In the genomic region with DNA sequence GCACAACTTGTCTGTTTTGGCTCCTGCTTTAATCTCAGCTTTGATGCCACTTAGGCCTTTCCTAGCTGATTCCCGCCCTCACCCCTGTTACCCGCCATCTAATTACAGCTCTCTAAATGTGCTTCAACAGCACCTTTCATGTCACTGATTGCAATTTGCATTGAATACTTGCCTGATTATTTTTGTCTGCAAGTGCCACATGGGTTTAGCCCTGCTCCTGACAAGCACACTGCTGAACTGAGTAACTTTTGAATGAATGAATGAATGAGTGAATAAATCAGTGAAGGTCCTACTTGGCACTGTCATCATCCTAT, we compare ENCODE assay signal across 8 cellular contexts. TPM values are rescaled to one million over a fixed set of nuclear protein-coding genes. Genes with fewer than 3 reads are reported as not detected.
DNase-seq lines count a peak whose midpoint lies in the region; ATAC-seq and TF ChIP-seq lines count a peak whose summit lies in the region.

No MANE protein-coding gene starts in this region.

- peaks cover 60% of the 10 kb centered on the region for H3K27me3 Mint-ChIP-seq in stimulated activated naive CD8-positive, alpha-beta T cell treated with anti-CD3 and anti-CD28 coated beads, Interleukin-15, Interleukin-2, amounts not matched to agents 100 ng/mL and 50 ng/mL, for 24 hours
- H3K27me3 Mint-ChIP-seq in activated naive CD8-positive, alpha-beta T cell treated with anti-CD3 and anti-CD28 coated beads, Interleukin-2, amount 50 U/mL, for 24 hours = peaks cover 42% of the 10 kb centered on the region

- H3K4me3 ChIP-seq in lower leg skin (ENCODE audit: low read depth, poor library complexity, severe bottlenecking) = peak overlapping the region; percentile 84
- peak overlapping the region; percentile 52 to 84 for H3K4me3 ChIP-seq in vagina

- H3K9me3 Mint-ChIP-seq in stimulated activated naive CD8-positive, alpha-beta T cell treated with anti-CD3 and anti-CD28 coated beads, Interleukin-15, Interleukin-2, amounts not matched to agents 100 ng/mL and 50 ng/mL, for 24 hours = no peaks in the 10 kb centered on the region
- H3K9me3 Mint-ChIP-seq in activated naive CD8-positive, alpha-beta T cell treated with anti-CD3 and anti-CD28 coated beads, Interleukin-2, amount 50 U/mL, for 24 hours = no peaks in the 10 kb centered on the region

- ATAC-seq in stimulated activated naive CD8-positive, alpha-beta T cell treated with anti-CD3 and anti-CD28 coated beads, Interleukin-15, Interleukin-2, amounts not matched to agents 100 U/mL and 50 U/mL, for 24 hours = no peak
- ATAC-seq in activated naive CD8-positive, alpha-beta T cell treated with anti-CD3 and anti-CD28 coated beads, Interleukin-2, amount 50 U/mL, for 24 hours = no peak

- peak overlapping the region; percentile 92 for H3K27ac ChIP-seq in vagina

- DNase-seq in stimulated activated naive CD8-positive, alpha-beta T cell treated with anti-CD3 and anti-CD28 coated beads, Interleukin-15, Interleukin-2, amounts not matched to agents 100 U/mL and 50 U/mL, for 24 hours = no peak
- no peak for DNase-seq in activated naive CD8-positive, alpha-beta T cell treated with anti-CD3 and anti-CD28 coated beads, Interleukin-2, amount 50 U/mL, for 24 hours
- no peak for DNase-seq in lower leg skin (ENCODE audit: low spot score in 2 of 2)
- DNase-seq in vagina (ENCODE audit: extremely low spot score in 2 of 2) = no peak
- no peak for DNase-seq in SKM-1 treated with dmso at 0.1 percent for 144 hours (lab: John Stamatoyannopoulos, UW; ENCODE audit: unreplicated experiment)
- no peak for DNase-seq in activated CD4-positive, alpha-beta T cell treated with anti-CD3 and anti-CD28 coated beads for 4 hours
- DNase-seq in GM19238 (ENCODE audit: insufficient read length, low spot score) = no peak

- intact Hi-C loops in lower leg skin (cut with DNase I; ENCODE audit: low total_unique reads) = no loop called here
- intact Hi-C loops in vagina (cut with DNase I) = no loop called here

- no peak overlapping the region for H3K27ac Mint-ChIP-seq in stimulated activated naive CD8-positive, alpha-beta T cell treated with anti-CD3 and anti-CD28 coated beads, Interleukin-15, Interleukin-2, amounts not matched to agents 100 ng/mL and 50 ng/mL, for 24 hours
- no peak overlapping the region for H3K27ac Mint-ChIP-seq in activated naive CD8-positive, alpha-beta T cell treated with anti-CD3 and anti-CD28 coated beads, Interleukin-2, amount 50 U/mL, for 24 hours

- no peaks in the 10 kb centered on the region for H3K9me3 ChIP-seq in vagina

- no peak for TF ChIP-seq CTCF in lower leg skin (IDR thresholded peaks at IDR 0.05)
- TF ChIP-seq CTCF in vagina (IDR thresholded peaks at IDR 0.05) = no peak

- H3K36me3 ChIP-seq in vagina = no peaks in the 10 kb centered on the region

- TF ChIP-seq POLR2A in lower leg skin (IDR thresholded peaks at IDR 0.05) = no peak
- no peak for TF ChIP-seq POLR2A in vagina (IDR thresholded peaks at IDR 0.05)

- WGBS in lower leg skin, 2 donors = 16 to 37% methylated on average over 2 of the region's 2 CpGs

- H3K27me3 ChIP-seq in vagina = no peaks in the 10 kb centered on the region

- H3K4me3 Mint-ChIP-seq in stimulated activated naive CD8-positive, alpha-beta T cell treated with anti-CD3 and anti-CD28 coated beads, Interleukin-15, Interleukin-2, amounts not matched to agents 100 ng/mL and 50 ng/mL, for 24 hours = peak overlapping the region; percentile 79
- H3K4me3 Mint-ChIP-seq in activated naive CD8-positive, alpha-beta T cell treated with anti-CD3 and anti-CD28 coated beads, Interleukin-2, amount 50 U/mL, for 24 hours = peak overlapping the region; percentile 72

- peaks cover 19% of the 10 kb centered on the region for H3K4me1 Mint-ChIP-seq in stimulated activated naive CD8-positive, alpha-beta T cell treated with anti-CD3 and anti-CD28 coated beads, Interleukin-15, Interleukin-2, amounts not matched to agents 100 ng/mL and 50 ng/mL, for 24 hours (ENCODE audit: low read depth)
- H3K4me1 Mint-ChIP-seq in activated naive CD8-positive, alpha-beta T cell treated with anti-CD3 and anti-CD28 coated beads, Interleukin-2, amount 50 U/mL, for 24 hours = peaks cover 15% of the 10 kb centered on the region

- H3K36me3 Mint-ChIP-seq in stimulated activated naive CD8-positive, alpha-beta T cell treated with anti-CD3 and anti-CD28 coated beads, Interleukin-15, Interleukin-2, amounts not matched to agents 100 ng/mL and 50 ng/mL, for 24 hours (ENCODE audit: low read depth) = no peaks in the 10 kb centered on the region
- no peaks in the 10 kb centered on the region for H3K36me3 Mint-ChIP-seq in activated naive CD8-positive, alpha-beta T cell treated with anti-CD3 and anti-CD28 coated beads, Interleukin-2, amount 50 U/mL, for 24 hours (ENCODE audit: low read depth)

- peaks cover 32% of the 10 kb centered on the region for H3K4me1 ChIP-seq in vagina

RNA-seq across cellular contexts. Expression of a gene that starts 0.6 kb away (rescaled TPM):
- total RNA-seq in lower leg skin = 1 to 10 TPM; 2.4 to 8.0 (median 3.3) TPM
- 14.2 TPM for total RNA-seq in vagina

RNA-seq across cellular contexts. Expression of a gene that starts 56.1 kb away (rescaled TPM):
- total RNA-seq in lower leg skin (1 to 10 TPM in 2 of 4 donors, under 1 TPM in 2; 0.11 to 1.3 (median 0.78) TPM), vagina (not detected)
